Comparison of ENCODE assay signal across 8 cellular contexts in the genomic region with DNA sequence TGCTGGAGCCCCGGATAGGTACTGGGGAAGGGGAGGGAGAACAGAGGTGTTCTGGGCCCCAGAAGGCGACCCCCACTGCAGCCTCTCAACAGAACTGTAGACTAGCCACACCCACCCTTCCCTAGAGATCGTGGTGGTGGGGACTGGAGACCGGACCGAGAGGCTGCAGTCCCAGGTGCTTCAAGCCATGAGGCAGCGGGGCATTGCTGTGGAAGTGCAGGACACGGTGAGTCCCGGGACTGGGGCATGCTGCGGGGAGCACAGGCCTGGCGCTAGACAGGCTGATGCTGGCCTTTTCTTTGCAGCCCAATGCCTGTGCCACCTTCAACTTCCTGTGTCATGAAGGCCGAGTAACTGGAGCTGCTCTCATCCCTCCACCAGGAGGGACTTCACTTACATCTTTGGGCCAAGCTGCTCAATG. TPM values are rescaled to one million over a fixed set of nuclear protein-coding genes. Genes with fewer than 3 reads are reported as not detected.
A peak's percentile ranks its signal among the peaks of the same experiment; 100 is the strongest.
DNase-seq lines count a peak whose midpoint lies in the region; ATAC-seq, FAIRE-seq and TF ChIP-seq lines count a peak whose summit lies in the region.

No MANE protein-coding gene starts in this region.

- no peaks in the 10 kb centered on the region for H3K27me3 ChIP-seq in small intestine (ENCODE audit: control insufficient read depth in 2 of 2, insufficient read depth in 2 of 2, low read length in 2 of 2)

- no peaks in the 10 kb centered on the region for H3K9me3 ChIP-seq in small intestine (ENCODE audit: control insufficient read depth, low read depth)

- CTCF ChIA-PET in T-cell (lab: Charles Lee) = interaction anchor here in 1 of 2 donors (1.9 to 3.6 kb wide), 4 partner anchors 9 to 71 kb away, joined by 5 to 46 read pairs (median 22); a partner anchor contains a TSS

- H3K27ac Mint-ChIP-seq in T-helper 2 cell treated with Interferon-gamma antibody and Interleukin-4, amounts not matched to agents 5 μg/mL and 100 μg/mL, for 36 hours = peak overlapping the region; percentile 99
- peak overlapping the region; percentile 94 to 98 for H3K27ac Mint-ChIP-seq in T-cell

- no peaks in the 10 kb centered on the region for H3K9me3 Mint-ChIP-seq in T-helper 2 cell treated with Interferon-gamma antibody and Interleukin-4, amounts not matched to agents 5 μg/mL and 100 μg/mL, for 36 hours
- H3K9me3 Mint-ChIP-seq in T-cell = no peaks in the 10 kb centered on the region

- no peaks in the 10 kb centered on the region for H3K27me3 Mint-ChIP-seq in T-helper 2 cell treated with Interferon-gamma antibody and Interleukin-4, amounts not matched to agents 5 μg/mL and 100 μg/mL, for 36 hours (ENCODE audit: low read depth)
- H3K27me3 Mint-ChIP-seq in T-cell = no peaks in the 10 kb centered on the region

- H3K36me3 ChIP-seq in small intestine (ENCODE audit: control insufficient read depth in 2 of 2, insufficient read depth in 2 of 2, low read length in 2 of 2) = peaks cover 0 to 11% of the 10 kb centered on the region in 2 donors

- H3K4me3 Mint-ChIP-seq in T-helper 2 cell treated with Interferon-gamma antibody and Interleukin-4, amounts not matched to agents 5 μg/mL and 100 μg/mL, for 36 hours = peak overlapping the region; percentile 95
- H3K4me3 Mint-ChIP-seq in T-cell = peak overlapping the region; percentile 88 to 93 (median 90)

- H3K4me1 Mint-ChIP-seq in T-helper 2 cell treated with Interferon-gamma antibody and Interleukin-4, amounts not matched to agents 5 μg/mL and 100 μg/mL, for 36 hours (ENCODE audit: low read depth) = peaks cover 36% of the 10 kb centered on the region
- H3K4me1 Mint-ChIP-seq in T-cell = peaks cover 53 to 65% (median 55%) of the 10 kb centered on the region in 3 donors

- peaks cover 0 to 2% of the 10 kb centered on the region in 2 donors for H3K4me1 ChIP-seq in small intestine (ENCODE audit: control insufficient read depth in 2 of 2, insufficient read depth in 1 of 2, low read depth in 1 of 2, low read length in 1 of 2)

- intact Hi-C loops in posterior vena cava (cut with DNase I) = loop anchor here in 1 of 2 donors (5.0 kb wide), 1 partner anchor 70 kb away; a partner anchor contains a TSS

- TF ChIP-seq CTCF in foreskin fibroblast (IDR thresholded peaks at IDR 0.05; ENCODE audit: low read depth, low read length) = no peak

- POLR2A ChIA-PET in T-cell (lab: Charles Lee) = interaction anchor here (0.5 to 2.2 kb wide), 3 partner anchors 13 to 118 kb away, joined by 3 to 16 read pairs (median 6); a partner anchor contains a TSS

- no peak for FAIRE-seq in small intestine (lab: Jason Lieb, UNC)

- WGBS in small intestine, 3 donors = 3 to 15% (median 8%) methylated on average over 10 to 11 of the region's 11 CpGs

- H3K4me3 ChIP-seq in foreskin fibroblast (ENCODE audit: low read depth in 1 of 2, low read length in 2 of 2) = peak overlapping the region; percentile 85 to 87
- H3K4me3 ChIP-seq in small intestine (ENCODE audit: low read depth in 1 of 2, low read length in 2 of 2) = peak overlapping the region; percentile 90 to 97

- peaks cover 61% of the 10 kb centered on the region for H3K36me3 Mint-ChIP-seq in T-helper 2 cell treated with Interferon-gamma antibody and Interleukin-4, amounts not matched to agents 5 μg/mL and 100 μg/mL, for 36 hours (ENCODE audit: low read depth)
- peaks cover 19% of the 10 kb centered on the region for H3K36me3 Mint-ChIP-seq in T-cell

- DNase-seq in T-helper 2 cell treated with Interferon-gamma antibody and Interleukin-4, amounts not matched to agents 5 μg/mL and 100 μg/mL, for 36 hours (ENCODE audit: low spot score) = no peak
- DNase-seq in T-helper 2 cell = no peak
- no peak for DNase-seq in T-cell
- DNase-seq in foreskin fibroblast = peak in 1 of 2 donors; percentile 48
- DNase-seq in small intestine = no peak
- DNase-seq in posterior vena cava (ENCODE audit: low spot score) = no peak

- ATAC-seq in T-cell (replicated peaks in 1 of 4) (no peak), GM21737 (IDR thresholded peaks at IDR 0.05; ENCODE audit: unreplicated experiment) (no peak), HG02852 (IDR thresholded peaks at IDR 0.05; ENCODE audit: unreplicated experiment) (no peak)

- H3K27ac ChIP-seq in small intestine (ENCODE audit: low read depth in 1 of 2, low read length in 1 of 2) = peak overlapping the region; percentile 100

RNA-seq across cellular contexts. Expression of a gene that starts 0.8 kb away (rescaled TPM):
- total RNA-seq in T-cell (10 to 100 TPM; 62.8 to 92.1 (median 78.1) TPM), posterior vena cava (10 to 100 TPM; 57.8 to 62.0 TPM)
- 10 to 100 TPM; 56.8 to 82.4 (median 75.4) TPM for polyA plus RNA-seq in small intestine

RNA-seq across cellular contexts. Expression of a gene that starts 4.4 kb away (rescaled TPM):
- total RNA-seq in T-cell (10 to 100 TPM; 20.8 to 35.1 (median 30.3) TPM), posterior vena cava (10 to 100 TPM in 1 of 2 donors, 1 to 10 TPM in 1; 9.8 to 12.1 TPM)
- 10 to 100 TPM; 22.0 to 23.7 (median 22.7) TPM for polyA plus RNA-seq in small intestine

RNA-seq across cellular contexts. Expression of a gene that starts 6.4 kb away (rescaled TPM):
- 100 to 1,000 TPM; 110 to 160 (median 149) TPM for total RNA-seq in T-cell
- polyA plus RNA-seq in small intestine = 100 to 1,000 TPM in 1 of 3 donors, 10 to 100 TPM in 2; 47.2 to 219 (median 62.4) TPM
- total RNA-seq in posterior vena cava = 100 to 1,000 TPM in 1 of 2 donors, 10 to 100 TPM in 1; 96.4 to 112 TPM

RNA-seq across cellular contexts. Expression of a gene that starts 15.6 kb away (rescaled TPM):
- total RNA-seq in T-cell = 100 to 1,000 TPM; 204 to 300 (median 293) TPM
- polyA plus RNA-seq in small intestine = 100 to 1,000 TPM in 2 of 3 donors, 10 to 100 TPM in 1; 98.5 to 154 (median 137) TPM
- total RNA-seq in posterior vena cava = 10 to 100 TPM; 72.9 to 95.5 TPM

RNA-seq across cellular contexts. Expression of a gene that starts 32.7 kb away (rescaled TPM):
- 10 to 100 TPM; 40.4 to 79.0 (median 73.6) TPM for total RNA-seq in T-cell
- polyA plus RNA-seq in small intestine = 10 to 100 TPM; 30.6 to 40.9 (median 38.4) TPM
- 10 to 100 TPM; 16.4 to 26.1 TPM for total RNA-seq in posterior vena cava
